14 cellular contexts compared by ENCODE assay signal in genomic region chr2:175010848-175011254, GRCh38. TPM values are rescaled to one million over a fixed set of nuclear protein-coding genes. Genes with fewer than 3 reads are reported as not detected.
DNase-seq lines count a peak whose midpoint lies in the region; ATAC-seq, FAIRE-seq and TF ChIP-seq lines count a peak whose summit lies in the region.
"Had no signal": no experiment of that assay in that cellular context is flagged by ENCODE, and none has a peak within 500 bp of the region (broad histone marks: within the 10 kb centered on the region; RNA-seq: fewer than 3 reads in every experiment).

No MANE protein-coding gene starts in this region.

- no peaks in the 10 kb centered on the region for H3K36me3 ChIP-seq in left lung
- H3K36me3 ChIP-seq: upper lobe of left lung, WERI-Rb-1 had no signal

- H3K4me1 ChIP-seq in left lung, result peaks cover 0 to 10% of the 10 kb centered on the region in 2 donors

- no peak for DNase-seq in H54 (ENCODE audit: insufficient read length, low spot score)
- DNase-seq in NCI-H2029 treated with DMSO at 0.1 percent for 48 hours (lab: John Stamatoyannopoulos, UW), result peak; percentile 88
- DNase-seq in NCI-H69 (lab: John Stamatoyannopoulos, UW), result peak; percentile 91
- DNase-seq in left lung, result no peak
- DNase-seq in omental fat pad (ENCODE audit: low spot score), result no peak
- no peak for DNase-seq in stimulated activated CD4-positive, alpha-beta T cell treated with anti-CD3 and anti-CD28 coated beads, Interleukin-2, amount 100 ng/mL, for 24 hours
- DNase-seq: activated naive CD4-positive, alpha-beta T cell; effector CD4-positive, alpha-beta T cell; stimulated activated naive CD4-positive, alpha-beta T cell; upper lobe of left lung; WERI-Rb-1 had no signal

- peaks cover 0 to 4% of the 10 kb centered on the region in 2 donors for H3K9me3 ChIP-seq in left lung
- H3K9me3 ChIP-seq: upper lobe of left lung had no signal

- peaks cover 14 to 27% of the 10 kb centered on the region in 2 donors for H3K27me3 ChIP-seq in left lung
- H3K27me3 ChIP-seq: upper lobe of left lung had no signal

- H3K27ac ChIP-seq in left lung, result no peak overlapping the region
- H3K27ac ChIP-seq: C4-2B, upper lobe of left lung, WERI-Rb-1 had no signal

- no peak overlapping the region for H3K4me3 ChIP-seq in left lung
- H3K4me3 ChIP-seq: upper lobe of left lung had no signal

- TF ChIP-seq CTCF in left lung (IDR thresholded peaks at IDR 0.05), result no peak
- TF ChIP-seq CTCF in omental fat pad (IDR thresholded peaks at IDR 0.05), result no peak

- TF ChIP-seq POLR2A in H54 (IDR thresholded peaks at IDR 0.05; ENCODE audit: low read depth, low read length), result no peak

- intact Hi-C loops in left lung (cut with DNase I), result no loop called here

- FAIRE-seq in H54 (lab: Jason Lieb, UNC), result peak; percentile 41
- FAIRE-seq: G401.6 had no signal

- peak; percentile 74 for ATAC-seq in left lung
- no peak for ATAC-seq in omental fat pad (ENCODE audit: low FRiP score)
- ATAC-seq in HG03045 (IDR thresholded peaks at IDR 0.05; ENCODE audit: unreplicated experiment), result no peak

RNA-seq across cellular contexts. Expression of gene CHN1, which starts 5.7 kb away (rescaled TPM):
- total RNA-seq in left lung, result 10 to 100 TPM; 27.4 to 38.9 TPM
- 10 to 100 TPM in 1 of 4 donors, 1 to 10 TPM in 3; 6.4 to 23.8 (median 8.7) TPM for total RNA-seq in omental fat pad

Comparison
In these comparisons a context has a peak if more than half of its experiments do, and no peak if none do; other contexts are left out.
1. DNase-seq: peak in NCI-H2029 treated with DMSO at 0.1 percent for 48 hours (single experiment) and NCI-H69 (single experiment); none in H54 (single experiment), left lung (0 of 2), omental fat pad (single experiment) and stimulated activated CD4-positive, alpha-beta T cell treated with anti-CD3 and anti-CD28 coated beads, Interleukin-2, amount 100 ng/mL, for 24 hours (0 of 2).